Comparison of ENCODE assay signal across 9 cellular contexts in the genomic region with DNA sequence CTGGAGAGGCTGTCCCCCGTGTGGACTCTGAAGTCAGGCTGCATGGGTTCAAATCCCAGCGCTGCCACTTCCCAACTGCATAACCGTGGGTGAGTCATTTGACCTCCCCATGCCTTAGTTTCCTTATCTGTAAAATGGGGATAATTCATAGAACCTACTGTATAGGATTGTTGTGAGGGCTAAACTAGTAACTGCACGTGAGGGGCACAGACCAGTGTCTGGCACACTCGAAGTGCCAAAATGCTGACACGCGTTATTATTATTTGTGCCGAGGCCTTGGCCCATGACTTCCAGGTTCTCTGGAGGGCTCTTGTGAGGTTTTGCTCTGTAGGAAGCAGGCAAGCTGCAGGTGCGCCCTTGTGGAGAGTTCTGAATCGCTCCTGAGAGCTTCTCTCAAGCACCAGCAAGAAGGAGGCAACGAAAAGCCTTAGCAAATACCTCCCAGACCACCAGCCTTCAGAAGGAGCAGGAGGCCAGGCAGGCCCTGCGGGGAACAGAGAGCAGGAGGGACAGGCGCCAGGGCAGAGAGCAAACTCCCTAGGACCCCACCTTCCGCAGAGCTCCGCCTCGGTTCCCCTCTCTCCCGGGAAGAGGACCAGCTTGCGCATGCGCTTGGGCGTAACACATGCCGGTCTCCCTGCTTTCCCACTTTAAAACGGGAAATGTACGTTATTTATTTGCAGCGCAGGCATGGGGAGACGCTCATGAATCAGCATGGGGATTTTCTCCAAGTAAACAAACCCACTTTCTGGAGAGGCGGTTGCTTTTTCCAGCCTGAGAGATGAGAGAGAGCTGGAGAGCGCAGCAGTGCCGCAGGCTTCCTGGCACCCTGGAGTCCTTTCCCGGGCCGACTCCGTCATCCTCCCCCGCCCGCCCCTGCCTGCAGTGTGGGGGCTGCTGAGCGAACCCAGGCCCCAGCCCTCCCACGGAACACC. TPM values are rescaled to one million over a fixed set of nuclear protein-coding genes. Genes with fewer than 3 reads are reported as not detected.
A peak's percentile ranks its signal among the peaks of the same experiment; 100 is the strongest.
DNase-seq lines count a peak whose midpoint lies in the region; TF ChIP-seq lines count a peak whose summit lies in the region.
"Had no signal": no experiment of that assay in that cellular context is flagged by ENCODE, and none has a peak within 500 bp of the region (broad histone marks: within the 10 kb centered on the region; RNA-seq: fewer than 3 reads in every experiment).

No MANE protein-coding gene starts in this region.

- dilution Hi-C loops in mammary epithelial cell (cut with HindIII; ENCODE audit: low sequenced_read_pairs), result no loop called here

- H3K27ac Mint-ChIP-seq in activated naive CD4-positive, alpha-beta T cell treated with anti-CD3 and anti-CD28 coated beads for 36 hours, result no peak overlapping the region

- no peak overlapping the region for H3K9ac ChIP-seq in mammary epithelial cell (ENCODE audit: insufficient read depth, low read length)
- H3K9ac ChIP-seq in Karpas-422 (ENCODE audit: low read length), result no peak overlapping the region

- DNase-seq in H7, result peak; percentile 78
- DNase-seq in mammary epithelial cell, result no peak
- peak; percentile 72 for DNase-seq in iPS-NIHi11 (ENCODE audit: low spot score)
- no peak for DNase-seq in retinal pigment epithelial cell (ENCODE audit: low read depth)
- no peak for DNase-seq in Karpas-422
- no peak for DNase-seq in NCI-H524 treated with DMSO at 0.1 percent for 48 hours (lab: John Stamatoyannopoulos, UW)
- DNase-seq in NCI-H1048 (lab: John Stamatoyannopoulos, UW), result no peak
- no peak for DNase-seq in activated naive CD4-positive, alpha-beta T cell treated with anti-CD3 and anti-CD28 coated beads for 36 hours

- H3K4me2 ChIP-seq in mammary epithelial cell (ENCODE audit: insufficient read depth, low read depth, low read length) (peak overlapping the region; percentile 52), Karpas-422 (ENCODE audit: low read depth, low read length, poor library complexity, severe bottlenecking) (no peak overlapping the region)

- H3K4me1 ChIP-seq in mammary epithelial cell (ENCODE audit: insufficient read depth, low read length) (peaks cover 3% of the 10 kb centered on the region), Karpas-422 (ENCODE audit: low read length) (no peaks in the 10 kb centered on the region)

- H3K36me3 Mint-ChIP-seq in activated naive CD4-positive, alpha-beta T cell treated with anti-CD3 and anti-CD28 coated beads for 36 hours (ENCODE audit: low read depth), result no peaks in the 10 kb centered on the region

- peaks cover 5% of the 10 kb centered on the region; the same call in 1 of the 2 replicates for H3K27me3 ChIP-seq in H7 (ENCODE audit: control insufficient read depth, insufficient read depth, low read length)
- H3K27me3 ChIP-seq in mammary epithelial cell (ENCODE audit: insufficient read depth, low read length), result peaks cover 5% of the 10 kb centered on the region
- no peaks in the 10 kb centered on the region for H3K27me3 ChIP-seq in Karpas-422 (ENCODE audit: low read length)

- no TSS peak for BruUV-seq in mammary epithelial cell (replicated peaks; lab: Mats Ljungman, UMichigan)

- TF ChIP-seq CTCF in mammary epithelial cell (conservative IDR thresholded peaks at IDR 0.05 in 1 of 2, IDR thresholded peaks at IDR 0.05 in 1 of 2; ENCODE audit: extremely low read depth in 1 of 2, insufficient read depth in 1 of 2, low read depth in 1 of 2, low read length in 2 of 2), result no peak
- no peak for TF ChIP-seq CTCF in retinal pigment epithelial cell (conservative IDR thresholded peaks at IDR 0.05; ENCODE audit: low read depth, low read length)

- H3K9me3 ChIP-seq in mammary epithelial cell (replicated peaks; ENCODE audit: insufficient read depth, low read length) (no peaks in the 10 kb centered on the region), Karpas-422 (ENCODE audit: low read length) (no peaks in the 10 kb centered on the region)

- H3K27ac ChIP-seq in mammary epithelial cell (ENCODE audit: insufficient read depth, low read depth, low read length), result no peak overlapping the region
- H3K27ac ChIP-seq in Karpas-422 (ENCODE audit: low read length), result no peak overlapping the region
- H3K27ac ChIP-seq: epithelial cell of prostate had no signal

- H3K36me3 ChIP-seq in H7 (replicated peaks; ENCODE audit: control insufficient read depth, insufficient read depth, low read length) (no peaks in the 10 kb centered on the region), mammary epithelial cell (ENCODE audit: insufficient read depth, low read length) (no peaks in the 10 kb centered on the region), Karpas-422 (ENCODE audit: insufficient read depth, low read length) (no peaks in the 10 kb centered on the region)

- H3K79me2 ChIP-seq in mammary epithelial cell (ENCODE audit: insufficient read depth, low read length) (no peaks in the 10 kb centered on the region), Karpas-422 (ENCODE audit: low read length) (no peaks in the 10 kb centered on the region)

- peaks cover 27% of the 10 kb centered on the region for H3K27me3 Mint-ChIP-seq in activated naive CD4-positive, alpha-beta T cell treated with anti-CD3 and anti-CD28 coated beads for 36 hours (ENCODE audit: low read depth)

- WGBS in mammary epithelial cell (ENCODE audit: low coverage, missing lambda C conversion rate), result 29% methylated on average over 27 of the region's 35 CpGs

- H3K4me3 Mint-ChIP-seq in activated naive CD4-positive, alpha-beta T cell treated with anti-CD3 and anti-CD28 coated beads for 36 hours, result no peak overlapping the region

- H3K4me1 Mint-ChIP-seq in activated naive CD4-positive, alpha-beta T cell treated with anti-CD3 and anti-CD28 coated beads for 36 hours (ENCODE audit: low read depth), result no peaks in the 10 kb centered on the region

- H3K4me3 ChIP-seq in H7 (ENCODE audit: insufficient read depth, low read depth, low read length) (peak overlapping the region; percentile 45), mammary epithelial cell (replicated peaks in 1 of 3; ENCODE audit: insufficient read depth in 1 of 3, low read depth in 2 of 3, low read length in 3 of 3) (no peak overlapping the region), retinal pigment epithelial cell (ENCODE audit: low read length) (peak overlapping the region; percentile 44), Karpas-422 (ENCODE audit: low read length) (no peak overlapping the region)

- no peaks in the 10 kb centered on the region for H4K20me1 ChIP-seq in mammary epithelial cell (ENCODE audit: insufficient read depth, low read length)
- no peaks in the 10 kb centered on the region for H4K20me1 ChIP-seq in Karpas-422 (ENCODE audit: insufficient read depth, low read depth, low read length)

- intact Hi-C loops in mammary epithelial cell (cut with micrococcal nuclease), result no loop called here
- intact Hi-C loops in activated naive CD4-positive, alpha-beta T cell treated with anti-CD3 and anti-CD28 coated beads for 36 hours (cut with micrococcal nuclease), result no loop called here

- CTCF ChIA-PET in mammary epithelial cell (lab: Charles Lee; ENCODE audit: low non-redundant PET), result no interaction called here
- CTCF ChIA-PET in activated naive CD4-positive, alpha-beta T cell treated with anti-CD3 and anti-CD28 coated beads for 36 hours (lab: Charles Lee), result no interaction called here

- no peaks in the 10 kb centered on the region for H3K9me3 Mint-ChIP-seq in activated naive CD4-positive, alpha-beta T cell treated with anti-CD3 and anti-CD28 coated beads for 36 hours

- in situ Hi-C loops in mammary epithelial cell (cut with MboI; ENCODE audit: low sequenced_read_pairs in 2 of 2), result no loop called here

- peak overlapping the region; percentile 62 for H2AFZ ChIP-seq in mammary epithelial cell (ENCODE audit: low read depth, low read length)
- no peak overlapping the region for H2AFZ ChIP-seq in Karpas-422 (ENCODE audit: low read length)

- no peaks in the 10 kb centered on the region for H3K9me2 ChIP-seq in Karpas-422 (replicated peaks; ENCODE audit: insufficient read depth, low read length)

RNA-seq across cellular contexts. Expression of a gene that starts 39.6 kb away (rescaled TPM):
- 0.03 and 0.15 TPM in 2 replicates for total RNA-seq in H7 (2014; rRNA removed; shearing (Covaris generic))
- total RNA-seq in mammary epithelial cell, result not detected
- polyA plus RNA-seq in mammary epithelial cell, result not detected
- polyA minus RNA-seq in mammary epithelial cell, result not detected
- not detected in 2 replicates for total RNA-seq in Karpas-422 (2014; rRNA removed; shearing (Covaris generic); ENCODE audit: low replicate concordance)
- total RNA-seq in activated naive CD4-positive, alpha-beta T cell treated with anti-CD3 and anti-CD28 coated beads for 36 hours, result not detected

Comparison
In these comparisons a context has a peak if more than half of its experiments do, and no peak if none do; other contexts are left out.
1. DNase-seq: peak in H7 (single experiment) and iPS-NIHi11 (single experiment); none in mammary epithelial cell (single experiment), retinal pigment epithelial cell (single experiment), Karpas-422 (single experiment), NCI-H524 treated with DMSO at 0.1 percent for 48 hours (single experiment), NCI-H1048 (single experiment) and activated naive CD4-positive, alpha-beta T cell treated with anti-CD3 and anti-CD28 coated beads for 36 hours (single experiment).
2. H3K4me3 ChIP-seq: peak in H7 (single experiment) and retinal pigment epithelial cell (single experiment); none in mammary epithelial cell (0 of 3) and Karpas-422 (single experiment).